Comparison of ENCODE assay signal across 7 cellular contexts in the genomic region with DNA sequence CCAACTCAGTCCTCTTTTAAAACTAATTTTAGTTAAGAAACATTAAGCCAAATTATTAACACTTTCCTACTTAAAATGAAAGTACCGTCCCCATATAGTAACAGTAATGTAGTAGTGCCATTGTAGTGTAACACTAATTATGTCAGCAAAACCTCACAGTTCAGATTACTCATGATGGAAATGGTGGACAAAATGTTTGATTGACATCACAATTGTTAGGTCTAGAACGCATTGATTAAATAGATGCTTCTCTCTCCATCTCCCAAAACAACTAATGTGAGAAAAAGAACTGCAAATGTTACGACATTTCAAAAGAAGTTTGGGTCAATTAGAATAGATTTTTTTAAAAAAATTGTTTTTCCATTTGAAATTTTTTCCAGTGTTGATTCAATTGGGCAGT. TPM values are rescaled to one million over a fixed set of nuclear protein-coding genes. Genes with fewer than 3 reads are reported as not detected.
A peak's percentile ranks its signal among the peaks of the same experiment; 100 is the strongest.
DNase-seq lines count a peak whose midpoint lies in the region; ATAC-seq and TF ChIP-seq lines count a peak whose summit lies in the region.

No MANE protein-coding gene starts in this region.

- H3K4me3 ChIP-seq in H7 (ENCODE audit: insufficient read depth, low read depth, low read length): peak overlapping the region; percentile 80; the same call in 1 of the 2 replicates
- H3K4me3 ChIP-seq in retinal pigment epithelial cell (ENCODE audit: low read length): peak overlapping the region; percentile 88

- no peaks in the 10 kb centered on the region for H3K27me3 ChIP-seq in H7 (ENCODE audit: control insufficient read depth, insufficient read depth, low read length)

- H3K36me3 ChIP-seq in H7 (replicated peaks; ENCODE audit: control insufficient read depth, insufficient read depth, low read length): no peaks in the 10 kb centered on the region

- no peak for ATAC-seq in GM21737 (IDR thresholded peaks at IDR 0.05; ENCODE audit: unreplicated experiment)
- no peak for ATAC-seq in HG03565 (IDR thresholded peaks at IDR 0.05; ENCODE audit: unreplicated experiment)

- peak overlapping the region; percentile 70 for H3K27ac ChIP-seq in epithelial cell of prostate

- no peak for TF ChIP-seq CTCF in retinal pigment epithelial cell (conservative IDR thresholded peaks at IDR 0.05; ENCODE audit: low read depth, low read length)

- DNase-seq in H7 (no peak), OCI-M1 (lab: John Stamatoyannopoulos, UW) (peak; percentile 33), epithelial cell of prostate (ENCODE audit: low read depth, low spot score) (no peak), retinal pigment epithelial cell (ENCODE audit: low read depth) (no peak)
- DNase-seq in central memory CD4-positive, alpha-beta T cell: no peak

RNA-seq across cellular contexts. Expression of a gene that starts 1.2 kb away (rescaled TPM):
- total RNA-seq in H7 (2014; rRNA removed; shearing (Covaris generic)): 37.0 and 43.7 TPM in 2 replicates

RNA-seq across cellular contexts. Expression of a gene that starts 12.3 kb away (rescaled TPM):
- 334 and 437 TPM in 2 replicates for total RNA-seq in H7 (2014; rRNA removed; shearing (Covaris generic))
